ENCODE assay signal across 9 cellular contexts in the genomic region with DNA sequence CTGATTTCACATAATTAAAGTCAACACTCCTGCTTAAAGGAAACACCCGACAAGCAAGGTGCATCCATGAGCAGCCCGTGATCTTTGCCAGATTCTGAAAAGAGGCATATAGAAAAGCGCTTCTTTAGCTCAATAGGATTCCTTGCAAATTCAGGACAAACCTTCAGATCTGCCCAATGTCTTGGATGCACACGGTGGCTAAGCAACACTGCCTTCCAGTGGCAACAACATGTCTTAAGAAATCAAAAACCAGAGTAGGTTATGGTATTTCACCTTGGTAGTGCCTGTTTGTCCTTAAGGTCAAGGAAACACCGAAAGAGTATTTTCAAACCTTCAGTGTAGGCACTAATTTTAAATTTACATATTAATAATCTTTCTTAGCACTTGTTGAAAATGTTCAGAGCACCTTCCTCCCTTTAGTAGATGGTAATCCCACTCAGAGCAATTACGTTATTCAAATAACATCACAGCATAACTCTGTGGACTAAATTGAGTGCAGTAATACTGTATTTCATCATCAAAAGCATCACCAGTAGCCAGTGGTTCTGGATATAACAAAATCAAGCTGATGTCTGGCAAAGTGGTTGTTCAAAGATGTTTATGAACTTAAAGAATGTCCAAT. TPM values are rescaled to one million over a fixed set of nuclear protein-coding genes. Genes with fewer than 3 reads are reported as not detected.
DNase-seq lines count a peak whose midpoint lies in the region; ATAC-seq and TF ChIP-seq lines count a peak whose summit lies in the region.
"Had no signal": no experiment of that assay in that cellular context is flagged by ENCODE, and none has a peak within 500 bp of the region (broad histone marks: within the 10 kb centered on the region; RNA-seq: fewer than 3 reads in every experiment).

No MANE protein-coding gene starts in this region.

- TF ChIP-seq CTCF in GM12874 (IDR thresholded peaks at IDR 0.05; ENCODE audit: insufficient read depth, low read depth, low read length) (0 out of 2 replicates have a peak, but pooled peaks have one; percentile 22), esophagus squamous epithelium (IDR thresholded peaks at IDR 0.05) (peak in 4 of 6 experiments; percentile 27 to 53 (median 30)), retinal pigment epithelial cell (conservative IDR thresholded peaks at IDR 0.05; ENCODE audit: low read depth, low read length) (peak; percentile 77)

- 24 to 51% methylated on average over 5 to 6 of the region's 6 CpGs for WGBS in esophagus squamous epithelium, 2 donors
- WGBS in aorta, 2 donors, result 48 to 55% methylated on average over 6 of the region's 6 CpGs

- no peaks in the 10 kb centered on the region for H3K4me1 ChIP-seq in esophagus squamous epithelium
- H3K4me1 ChIP-seq in aorta (ENCODE audit: control insufficient read depth in 1 of 2, insufficient read depth in 2 of 2, low read length in 2 of 2), result no peaks in the 10 kb centered on the region

- H3K27ac ChIP-seq in esophagus squamous epithelium (no peak overlapping the region), aorta (ENCODE audit: low read depth in 1 of 2, low read length in 2 of 2) (no peak overlapping the region)
- H3K27ac ChIP-seq: SJSA1 had no signal

- intact Hi-C loops in esophagus squamous epithelium (cut with DNase I), result loop anchor here (10.0 kb wide), 1 partner anchor 794 kb away; no protein-coding TSS in a partner anchor
- intact Hi-C loops in aorta (cut with DNase I), result loop anchor here in 1 of 2 donors (10.0 kb wide), 1 partner anchor 384 kb away; the partner anchor contains the start of gene BMP4

- TF ChIP-seq POLR2A in esophagus squamous epithelium (IDR thresholded peaks at IDR 0.05), result no peak

- H3K4me3 ChIP-seq in esophagus squamous epithelium (no peak overlapping the region), retinal pigment epithelial cell (ENCODE audit: low read length) (no peak overlapping the region), aorta (ENCODE audit: low read length in 2 of 2) (no peak overlapping the region)
- H3K4me3 ChIP-seq: SJSA1 had no signal

- H3K27me3 ChIP-seq in esophagus squamous epithelium, result peaks cover 0 to 31% (median 0%) of the 10 kb centered on the region in 4 donors
- H3K27me3 ChIP-seq in aorta (ENCODE audit: control insufficient read depth in 1 of 2, insufficient read depth in 2 of 2, low read length in 1 of 2), result no peaks in the 10 kb centered on the region

- peak; percentile 68 for DNase-seq in NCI-H69 (lab: John Stamatoyannopoulos, UW)
- no peak for DNase-seq in esophagus squamous epithelium (lab: John Stamatoyannopoulos, UW)
- DNase-seq in retinal pigment epithelial cell (ENCODE audit: low read depth), result no peak
- DNase-seq in aorta, result no peak
- no peak for DNase-seq in left lobe of liver (ENCODE audit: low spot score)
- DNase-seq: stimulated activated CD4-positive, alpha-beta T cell treated with anti-CD3 and anti-CD28 coated beads, Interleukin-15, amount 100 ng/mL, for 24 hours had no signal

- no peaks in the 10 kb centered on the region for H3K9me3 ChIP-seq in esophagus squamous epithelium
- no peaks in the 10 kb centered on the region for H3K9me3 ChIP-seq in aorta (ENCODE audit: control insufficient read depth, low read length)
- H3K9me3 ChIP-seq: SJSA1 had no signal

- no peaks in the 10 kb centered on the region for H3K36me3 ChIP-seq in esophagus squamous epithelium
- H3K36me3 ChIP-seq in aorta (ENCODE audit: control insufficient read depth in 1 of 2, insufficient read depth in 2 of 2, low read length in 1 of 2), result no peaks in the 10 kb centered on the region
- H3K36me3 ChIP-seq: SJSA1 had no signal

- no peak for ATAC-seq in aorta (ENCODE audit: low FRiP score)
- no peak for ATAC-seq in HG03108 (IDR thresholded peaks at IDR 0.05; ENCODE audit: unreplicated experiment)
- no peak for ATAC-seq in left lobe of liver

RNA-seq across cellular contexts. Expression of gene CDKN3, which starts 58.0 kb away (rescaled TPM):
- total RNA-seq in esophagus squamous epithelium (10 to 100 TPM in 2 of 4 donors, 1 to 10 TPM in 2; 7.4 to 25.4 (median 15.6) TPM), aorta (10 to 100 TPM in 1 of 2 donors, 1 to 10 TPM in 1; 8.1 to 10.5 TPM), left lobe of liver (0.58 TPM)
- polyA plus RNA-seq in aorta, result 1 to 10 TPM; 2.2 to 4.8 TPM

Comparison
In these comparisons a context has a peak if more than half of its experiments do, and no peak if none do; other contexts are left out.
1. CTCF ChIP-seq: peak in every context shown above with its lines; median percentile 77 in retinal pigment epithelial cell; 30 in esophagus squamous epithelium; 22 in GM12874.